ENCODE assay signal across 3 cellular contexts in genomic region chr2:226890286-226890685, GRCh38.
"Had no signal": no experiment of that assay in that cellular context is flagged by ENCODE, and none has a peak within 500 bp of the region (broad histone marks: within the 10 kb centered on the region; RNA-seq: fewer than 3 reads in every experiment).

No MANE protein-coding gene starts in this region.

- ATAC-seq: GM12878 had no signal

- H3K4me3 ChIP-seq: GM12878 had no signal

- DNase-seq: GDM1, GF-D8 had no signal
